ENCODE assay signal across 10 cellular contexts in the genomic region with DNA sequence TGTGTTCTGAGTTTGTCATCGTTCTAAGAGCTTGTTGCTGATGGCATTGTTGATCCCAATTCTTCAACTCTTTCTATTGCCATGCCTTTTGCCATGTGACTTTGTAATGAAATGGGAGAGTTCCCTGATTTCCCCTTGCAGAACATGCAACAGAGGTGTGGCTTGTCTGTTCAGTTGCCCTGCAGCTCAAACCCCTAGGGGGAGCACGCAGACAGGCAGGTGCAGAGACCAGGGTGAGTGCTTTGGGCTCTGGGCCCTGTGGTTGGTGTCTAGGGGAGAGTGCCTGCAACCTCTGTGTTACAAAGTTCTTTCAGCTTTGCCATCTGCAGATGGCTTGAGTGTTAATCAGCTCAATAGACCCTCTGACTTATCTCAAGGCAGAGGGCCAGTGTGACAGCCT.
DNase-seq lines count a peak whose midpoint lies in the region; ATAC-seq and TF ChIP-seq lines count a peak whose summit lies in the region.
"Had no signal": no experiment of that assay in that cellular context is flagged by ENCODE, and none has a peak within 500 bp of the region (broad histone marks: within the 10 kb centered on the region; RNA-seq: fewer than 3 reads in every experiment).

No MANE protein-coding gene starts in this region.

- no peak for TF ChIP-seq POLR2A in esophagus squamous epithelium (IDR thresholded peaks at IDR 0.05)

- H3K27me3 Mint-ChIP-seq in immature natural killer cell (ENCODE audit: low read depth in 3 of 3) = peaks cover 1 to 9% (median 5%) of the 10 kb centered on the region in 3 donors
- H3K27me3 Mint-ChIP-seq in CD8-positive, alpha-beta T cell (ENCODE audit: low read depth) = no peaks in the 10 kb centered on the region

- POLR2A ChIA-PET in CD8-positive, alpha-beta T cell (lab: Charles Lee) = no interaction called here

- TF ChIP-seq CTCF in GM10266 (IDR thresholded peaks at IDR 0.05; ENCODE audit: control insufficient read depth, insufficient read depth, low read depth, missing control alignments) = peak; percentile 59
- TF ChIP-seq CTCF in GM20000 (IDR thresholded peaks at IDR 0.05; ENCODE audit: extremely low read depth, missing control alignments) = peak; percentile 42
- peak; percentile 69 for TF ChIP-seq CTCF in OCI-LY3 (IDR thresholded peaks at IDR 0.05; ENCODE audit: low read depth, low read length)
- peak in 1 of 6 experiments; percentile 22 for TF ChIP-seq CTCF in esophagus squamous epithelium (IDR thresholded peaks at IDR 0.05)
- no peak for TF ChIP-seq CTCF in CD8-positive, alpha-beta T cell (IDR thresholded peaks at IDR 0.05)

- no peak overlapping the region for H3K4me3 Mint-ChIP-seq in immature natural killer cell
- no peak overlapping the region for H3K4me3 Mint-ChIP-seq in CD8-positive, alpha-beta T cell
- H3K4me3 Mint-ChIP-seq: T-helper 1 cell treated with Interleukin-12 subunit alpha and Interleukin-12 subunit beta and Interleukin-4 antibody, amounts not matched to agents 30 μg/mL and 1 μg/mL, for 36 hours had no signal

- H3K27ac ChIP-seq in OCI-LY3 (ENCODE audit: low read length) = no peak overlapping the region
- H3K27ac ChIP-seq in esophagus squamous epithelium = no peak overlapping the region
- no peak overlapping the region for H3K27ac ChIP-seq in CD8-positive, alpha-beta T cell (ENCODE audit: low read depth, low read length)
- H3K27ac ChIP-seq: thoracic aorta had no signal

- intact Hi-C loops in esophagus squamous epithelium (cut with DNase I) = no loop called here
- intact Hi-C loops in CD8-positive, alpha-beta T cell (cut with DNase I, micrococcal nuclease) = no loop called here

- no peaks in the 10 kb centered on the region for H4K20me1 ChIP-seq in OCI-LY3 (ENCODE audit: insufficient read depth, low read length)

- WGBS in esophagus squamous epithelium, 2 donors = 40% methylated on average over 1 of the region's 2 CpGs; no CpG with 5 or more reads in 1 of the 2 donors

- H3K4me1 Mint-ChIP-seq in immature natural killer cell = no peaks in the 10 kb centered on the region
- H3K4me1 Mint-ChIP-seq in CD8-positive, alpha-beta T cell (ENCODE audit: low read depth) = no peaks in the 10 kb centered on the region

- no peaks in the 10 kb centered on the region for H3K36me3 Mint-ChIP-seq in immature natural killer cell
- H3K36me3 Mint-ChIP-seq in CD8-positive, alpha-beta T cell = no peaks in the 10 kb centered on the region

- H3K4me2 ChIP-seq in OCI-LY3 (ENCODE audit: low read length) = no peak overlapping the region; the same call in 1 of the 2 replicates

- H3K36me3 ChIP-seq in OCI-LY3 (replicated peaks; ENCODE audit: low read depth, low read length) (no peaks in the 10 kb centered on the region), esophagus squamous epithelium (no peaks in the 10 kb centered on the region)
- H3K36me3 ChIP-seq in CD8-positive, alpha-beta T cell (ENCODE audit: insufficient read depth, low read length) = no peaks in the 10 kb centered on the region
- H3K36me3 ChIP-seq: thoracic aorta had no signal

- no peaks in the 10 kb centered on the region for H3K27me3 ChIP-seq in OCI-LY3 (ENCODE audit: low read depth, low read length)
- no peaks in the 10 kb centered on the region for H3K27me3 ChIP-seq in esophagus squamous epithelium
- H3K27me3 ChIP-seq in CD8-positive, alpha-beta T cell (ENCODE audit: insufficient read depth, low read length) = no peaks in the 10 kb centered on the region

- CTCF ChIA-PET in CD8-positive, alpha-beta T cell (lab: Charles Lee) = interaction anchor here (1.2 kb wide), 1 partner anchor 15 kb away, joined by 3 read pairs; no protein-coding TSS in a partner anchor

- H3K4me1 ChIP-seq in OCI-LY3 (ENCODE audit: low read length) (peaks cover 22% of the 10 kb centered on the region), esophagus squamous epithelium (no peaks in the 10 kb centered on the region)
- no peaks in the 10 kb centered on the region for H3K4me1 ChIP-seq in CD8-positive, alpha-beta T cell (ENCODE audit: insufficient read depth, low read length)

- no peaks in the 10 kb centered on the region for H3K79me2 ChIP-seq in OCI-LY3 (ENCODE audit: low read length)

- no peak for ATAC-seq in HG02642 (IDR thresholded peaks at IDR 0.05; ENCODE audit: poor library complexity, unreplicated experiment)
- ATAC-seq in CD8-positive, alpha-beta T cell = no peak

- H3K9me3 ChIP-seq in OCI-LY3 (ENCODE audit: insufficient read depth, low read length) (no peaks in the 10 kb centered on the region), esophagus squamous epithelium (no peaks in the 10 kb centered on the region)
- no peaks in the 10 kb centered on the region for H3K9me3 ChIP-seq in CD8-positive, alpha-beta T cell (ENCODE audit: low read length)
- H3K9me3 ChIP-seq: thoracic aorta had no signal

- H3K9ac ChIP-seq in OCI-LY3 (ENCODE audit: low read length) = no peak overlapping the region

- H2AFZ ChIP-seq in OCI-LY3 (ENCODE audit: low read depth, low read length) = no peak overlapping the region

- H3K27ac Mint-ChIP-seq in immature natural killer cell = no peak overlapping the region
- no peak overlapping the region for H3K27ac Mint-ChIP-seq in CD8-positive, alpha-beta T cell
- H3K27ac Mint-ChIP-seq: T-helper 1 cell treated with Interleukin-12 subunit alpha and Interleukin-12 subunit beta and Interleukin-4 antibody, amounts not matched to agents 30 μg/mL and 1 μg/mL, for 36 hours had no signal

- H3K4me3 ChIP-seq in OCI-LY3 (ENCODE audit: low read length) = no peak overlapping the region
- H3K4me3 ChIP-seq in esophagus squamous epithelium = no peak overlapping the region
- H3K4me3 ChIP-seq in CD8-positive, alpha-beta T cell (ENCODE audit: low read depth, low read length) = no peak overlapping the region
- H3K4me3 ChIP-seq: thoracic aorta had no signal

- H3K9me3 Mint-ChIP-seq in immature natural killer cell = no peaks in the 10 kb centered on the region
- H3K9me3 Mint-ChIP-seq in CD8-positive, alpha-beta T cell = no peaks in the 10 kb centered on the region
- H3K9me3 Mint-ChIP-seq: T-helper 1 cell treated with Interleukin-12 subunit alpha and Interleukin-12 subunit beta and Interleukin-4 antibody, amounts not matched to agents 30 μg/mL and 1 μg/mL, for 36 hours had no signal

- DNase-seq in GM10266 (ENCODE audit: extremely low spot score) (no peak), GM20000 (ENCODE audit: low spot score) (no peak), islet precursor cell (peak; percentile 59), immature natural killer cell (no peak), esophagus squamous epithelium (lab: John Stamatoyannopoulos, UW) (no peak)
- DNase-seq in CD8-positive, alpha-beta T cell = no peak
